In the genomic region with DNA sequence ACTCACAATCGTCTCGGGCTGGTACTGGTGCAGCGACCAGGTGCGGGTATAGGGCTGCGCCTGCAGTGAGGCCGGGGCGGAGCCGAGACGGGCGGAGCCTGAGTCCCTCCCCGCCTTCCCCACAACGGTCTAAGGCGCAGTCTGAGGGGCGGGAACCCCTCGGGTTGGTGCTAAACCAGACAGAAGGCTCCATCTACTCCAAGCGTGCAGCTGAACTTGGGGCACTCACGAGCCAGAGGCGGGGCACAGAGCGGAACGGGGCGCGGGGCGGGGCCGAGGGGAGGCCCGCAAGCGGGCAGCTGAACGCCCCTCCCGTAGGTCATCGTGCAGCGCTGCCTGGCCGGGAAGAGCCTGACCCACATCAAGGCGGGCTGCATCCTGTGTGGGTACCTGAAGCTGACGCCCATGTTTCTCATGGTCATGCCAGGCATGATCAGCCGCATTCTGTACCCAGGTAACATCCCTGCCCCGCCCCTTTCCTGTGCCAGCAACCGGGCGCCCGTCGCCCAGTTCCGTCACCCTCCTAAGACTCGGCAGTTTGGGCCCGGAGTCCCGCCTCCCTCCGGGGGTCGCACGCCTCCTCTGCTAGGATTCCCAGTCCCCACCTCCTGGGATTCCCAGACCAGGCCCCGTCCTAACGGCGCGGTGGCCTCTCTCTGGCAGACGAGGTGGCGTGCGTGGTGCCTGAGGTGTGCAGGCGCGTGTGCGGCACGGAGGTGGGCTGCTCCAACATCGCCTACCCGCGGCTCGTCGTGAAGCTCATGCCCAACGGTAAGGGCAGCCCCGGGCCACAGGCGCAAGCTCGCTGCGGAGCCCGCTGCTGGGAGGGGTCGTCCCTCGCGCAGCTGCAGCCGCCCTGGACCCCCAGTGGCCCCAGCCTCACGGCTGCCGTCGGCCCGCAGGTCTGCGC, we compare ENCODE assay signal across 9 cellular contexts. TPM values are rescaled to one million over a fixed set of nuclear protein-coding genes. Genes with fewer than 3 reads are reported as not detected.
DNase-seq lines count a peak whose midpoint lies in the region; ATAC-seq and TF ChIP-seq lines count a peak whose summit lies in the region.
"Had no signal": no experiment of that assay in that cellular context is flagged by ENCODE, and none has a peak within 500 bp of the region (broad histone marks: within the 10 kb centered on the region; RNA-seq: fewer than 3 reads in every experiment).

No MANE protein-coding gene starts in this region.

- ATAC-seq in lower lobe of right lung: peak; percentile 88 to 90

- DNase-seq in GM03348 (ENCODE audit: low spot score) (peak; percentile 63), H7 (peak; percentile 97), NCI-H1092 (lab: John Stamatoyannopoulos, UW) (peak; percentile 19), coronary artery (ENCODE audit: low spot score) (no peak), lower lobe of right lung (peak; percentile 88), SKM-1 treated with dmso at 0.1 percent for 144 hours (lab: John Stamatoyannopoulos, UW; ENCODE audit: unreplicated experiment) (no peak)
- DNase-seq in activated CD4-positive, alpha-beta T cell treated with anti-CD3 and anti-CD28 coated beads for 1 hour: peak; percentile 63
- peak; percentile 35 to 46 for DNase-seq in stimulated activated CD8-positive, alpha-beta memory T cell treated with anti-CD3 and anti-CD28 coated beads, Interleukin-2, amount 100 ng/mL, for 1 hour (ENCODE audit: low read depth in 2 of 2)

- H3K4me3 ChIP-seq in H7 (ENCODE audit: insufficient read depth, low read depth, low read length): peak overlapping the region; percentile 52
- peak overlapping the region; percentile 81 for H3K4me3 ChIP-seq in coronary artery
- peak overlapping the region; percentile 67 for H3K4me3 ChIP-seq in lower lobe of right lung

- H3K36me3 ChIP-seq in H7 (replicated peaks; ENCODE audit: control insufficient read depth, insufficient read depth, low read length) (peaks cover 4% of the 10 kb centered on the region), lower lobe of right lung (peaks cover 28% of the 10 kb centered on the region)

- H3K27me3 ChIP-seq in H7 (ENCODE audit: control insufficient read depth, insufficient read depth, low read length): peaks cover 54% of the 10 kb centered on the region
- H3K27me3 ChIP-seq in lower lobe of right lung (ENCODE audit: low read depth): no peaks in the 10 kb centered on the region

- intact Hi-C loops in lower lobe of right lung (cut with DNase I): no loop called here

- TF ChIP-seq CTCF in coronary artery (IDR thresholded peaks at IDR 0.05): no peak
- no peak for TF ChIP-seq CTCF in lower lobe of right lung (IDR thresholded peaks at IDR 0.05)

- peaks cover 25% of the 10 kb centered on the region for H3K4me1 ChIP-seq in lower lobe of right lung

- no peaks in the 10 kb centered on the region for H3K9me3 ChIP-seq in lower lobe of right lung

- H3K27ac ChIP-seq in coronary artery (no peak overlapping the region), lower lobe of right lung (peak overlapping the region; percentile 70)
- H3K27ac ChIP-seq: epithelial cell of prostate had no signal

RNA-seq across cellular contexts. Expression of gene SLC5A2, which starts 5.1 kb away (rescaled TPM):
- 0.26 and 0.45 TPM in 2 replicates for total RNA-seq in H7 (2014; rRNA removed; shearing (Covaris generic))
- total RNA-seq in lower lobe of right lung: 2.0 TPM

RNA-seq across cellular contexts. Expression of gene TGFB1I1, which starts 16.0 kb away (rescaled TPM):
- total RNA-seq in H7 (2014; rRNA removed; shearing (Covaris generic)): 3.0 and 3.1 TPM in 2 replicates
- total RNA-seq in lower lobe of right lung: 32.5 TPM

RNA-seq across cellular contexts. Expression of gene RUSF1, which starts 20.2 kb away (rescaled TPM):
- total RNA-seq in H7 (2014; rRNA removed; shearing (Covaris generic)): 44.7 and 66.9 TPM in 2 replicates
- total RNA-seq in lower lobe of right lung: 54.9 TPM

RNA-seq across cellular contexts. Expression of gene ARMC5, which starts 28.7 kb away (rescaled TPM):
- total RNA-seq in H7 (2014; rRNA removed; shearing (Covaris generic)): 8.0 and 11.6 TPM in 2 replicates
- 9.6 TPM for total RNA-seq in lower lobe of right lung

RNA-seq across cellular contexts. Expression of gene AHSP, which starts 39.7 kb away (rescaled TPM):
- 0.62 and 3.3 TPM in 2 replicates for total RNA-seq in H7 (2014; rRNA removed; shearing (Covaris generic))
- not detected for total RNA-seq in lower lobe of right lung

Comparison
In these comparisons a context has a peak if more than half of its experiments do, and no peak if none do; other contexts are left out.
1. DNase-seq: peak in GM03348 (single experiment), H7 (single experiment), NCI-H1092 (single experiment), activated CD4-positive, alpha-beta T cell treated with anti-CD3 and anti-CD28 coated beads for 1 hour (single experiment), lower lobe of right lung (single experiment) and stimulated activated CD8-positive, alpha-beta memory T cell treated with anti-CD3 and anti-CD28 coated beads, Interleukin-2, amount 100 ng/mL, for 1 hour (2 of 2); none in coronary artery (single experiment) and SKM-1 treated with dmso at 0.1 percent for 144 hours (single experiment).
2. Peak in every context shown above with its lines, with median percentiles within 50 percentile points of each other: H3K4me3 ChIP-seq.